In genomic region chr7:88072036-88072714, GRCh38 we compare ENCODE assay signal across 12 cellular contexts.
DNase-seq lines count a peak whose midpoint lies in the region; ATAC-seq and TF ChIP-seq lines count a peak whose summit lies in the region.
"Had no signal": no experiment of that assay in that cellular context is flagged by ENCODE, and none has a peak within 500 bp of the region (broad histone marks: within the 10 kb centered on the region; RNA-seq: fewer than 3 reads in every experiment).

No MANE protein-coding gene starts in this region.

- no peak for DNase-seq in activated naive CD8-positive, alpha-beta T cell treated with anti-CD3 and anti-CD28 coated beads, Interleukin-2, amount 50 U/mL, for 24 hours
- DNase-seq in suprapubic skin (ENCODE audit: low spot score in 2 of 2), result no peak
- no peak for DNase-seq in UCSD-AML1 (lab: John Stamatoyannopoulos, UW; ENCODE audit: unreplicated experiment)
- no peak for DNase-seq in AG20443 (ENCODE audit: low spot score)
- DNase-seq in EL, result no peak
- DNase-seq: NCI-H1930, SJCRH30, testis had no signal

- H3K27me3 ChIP-seq in suprapubic skin, result no peaks in the 10 kb centered on the region
- H3K27me3 ChIP-seq: neural progenitor cell, SJCRH30, testis had no signal

- no peak for TF ChIP-seq CTCF in suprapubic skin (IDR thresholded peaks at IDR 0.05)

- peaks cover 3% of the 10 kb centered on the region for H3K4me1 Mint-ChIP-seq in activated naive CD8-positive, alpha-beta T cell treated with anti-CD3 and anti-CD28 coated beads, Interleukin-2, amount 50 U/mL, for 24 hours
- H3K4me1 Mint-ChIP-seq: neural progenitor cell had no signal

- no peak overlapping the region for H3K4me3 ChIP-seq in suprapubic skin
- H3K4me3 ChIP-seq: neural progenitor cell, SJCRH30, testis had no signal

- H3K27ac ChIP-seq in suprapubic skin, result no peak overlapping the region
- H3K27ac ChIP-seq: neural progenitor cell, SJCRH30, testis had no signal

- H3K36me3 Mint-ChIP-seq in activated naive CD8-positive, alpha-beta T cell treated with anti-CD3 and anti-CD28 coated beads, Interleukin-2, amount 50 U/mL, for 24 hours (ENCODE audit: low read depth), result peaks cover 2% of the 10 kb centered on the region

- ATAC-seq in GM18867 (IDR thresholded peaks at IDR 0.05; ENCODE audit: unreplicated experiment) (peak; percentile 97), GM21447 (IDR thresholded peaks at IDR 0.05; ENCODE audit: unreplicated experiment) (peak; percentile 93), HG03045 (IDR thresholded peaks at IDR 0.05; ENCODE audit: unreplicated experiment) (peak; percentile 86)
- ATAC-seq in activated naive CD8-positive, alpha-beta T cell treated with anti-CD3 and anti-CD28 coated beads, Interleukin-2, amount 50 U/mL, for 24 hours, result peak; percentile 43

- no peak for TF ChIP-seq EP300 in suprapubic skin (IDR thresholded peaks at IDR 0.05)

- H3K36me3 ChIP-seq in suprapubic skin, result no peaks in the 10 kb centered on the region
- H3K36me3 ChIP-seq: neural progenitor cell, SJCRH30 had no signal

- WGBS in suprapubic skin, result 45% methylated on average over 3 of the region's 3 CpGs

- peaks cover 2% of the 10 kb centered on the region for H3K27me3 Mint-ChIP-seq in activated naive CD8-positive, alpha-beta T cell treated with anti-CD3 and anti-CD28 coated beads, Interleukin-2, amount 50 U/mL, for 24 hours

- H3K4me3 Mint-ChIP-seq in activated naive CD8-positive, alpha-beta T cell treated with anti-CD3 and anti-CD28 coated beads, Interleukin-2, amount 50 U/mL, for 24 hours, result no peak overlapping the region
- H3K4me3 Mint-ChIP-seq: neural progenitor cell had no signal

- H3K9me3 ChIP-seq in suprapubic skin, result no peaks in the 10 kb centered on the region
- H3K9me3 ChIP-seq: SJCRH30, testis had no signal

- H3K4me1 ChIP-seq in suprapubic skin, result no peaks in the 10 kb centered on the region
- H3K4me1 ChIP-seq: neural progenitor cell, SJCRH30, testis had no signal

- H3K27ac Mint-ChIP-seq in activated naive CD8-positive, alpha-beta T cell treated with anti-CD3 and anti-CD28 coated beads, Interleukin-2, amount 50 U/mL, for 24 hours, result no peak overlapping the region
- H3K27ac Mint-ChIP-seq: neural progenitor cell had no signal

- peaks cover 4% of the 10 kb centered on the region for H3K9me3 Mint-ChIP-seq in activated naive CD8-positive, alpha-beta T cell treated with anti-CD3 and anti-CD28 coated beads, Interleukin-2, amount 50 U/mL, for 24 hours

- no peak for TF ChIP-seq POLR2A in suprapubic skin (IDR thresholded peaks at IDR 0.05)

Comparison
In these comparisons a context has a peak if more than half of its experiments do, and no peak if none do; other contexts are left out.
1. ATAC-seq: peak in every context shown above with its lines; median percentile 97 in GM18867; 93 in GM21447; 86 in HG03045; 43 in activated naive CD8-positive, alpha-beta T cell treated with anti-CD3 and anti-CD28 coated beads, Interleukin-2, amount 50 U/mL, for 24 hours.